In genomic region chr7:157981778-157982177, GRCh38 we compare ENCODE assay signal across 17 cellular contexts.
DNase-seq lines count a peak whose midpoint lies in the region; ATAC-seq, FAIRE-seq and TF ChIP-seq lines count a peak whose summit lies in the region.
"Had no signal": no experiment of that assay in that cellular context is flagged by ENCODE, and none has a peak within 500 bp of the region (broad histone marks: within the 10 kb centered on the region; RNA-seq: fewer than 3 reads in every experiment).

No MANE protein-coding gene starts in this region.

- no peak overlapping the region for H3K56ac ChIP-seq in H1 (replicated peaks; ENCODE audit: insufficient read length, low read depth, low read length)

- H4K91ac ChIP-seq in H1 (replicated peaks; ENCODE audit: insufficient read length, low read length): no peak overlapping the region

- H3K27me3 ChIP-seq in right cardiac atrium (ENCODE audit: control insufficient read depth, insufficient read depth) (no peaks in the 10 kb centered on the region), H1 (replicated peaks in 1 of 4; ENCODE audit: control insufficient read depth in 3 of 4, extremely low read depth in 1 of 4, insufficient read depth in 3 of 4, low read length in 3 of 4) (no peaks in the 10 kb centered on the region), breast epithelium (peaks cover 0 to 7% of the 10 kb centered on the region in 2 donors)
- H3K27me3 ChIP-seq: BLaER1 had no signal

- H3K4me3 ChIP-seq in right cardiac atrium (ENCODE audit: low read length) (no peak overlapping the region), H1 (ENCODE audit: extremely low read depth in 1 of 4, insufficient read depth in 2 of 4, low read depth in 3 of 4, low read length in 4 of 4) (no peak overlapping the region), breast epithelium (no peak overlapping the region)
- H3K4me3 ChIP-seq: BLaER1, GM23338 had no signal

- no peak overlapping the region for H4K8ac ChIP-seq in H1 (ENCODE audit: extremely low read depth, insufficient read depth, low read length)

- no peak for ATAC-seq in right cardiac atrium
- no peak for ATAC-seq in HG03139 (IDR thresholded peaks at IDR 0.05; ENCODE audit: unreplicated experiment)
- no peak for ATAC-seq in HG02884 (IDR thresholded peaks at IDR 0.05; ENCODE audit: unreplicated experiment)
- ATAC-seq: GM23338 had no signal

- no peak overlapping the region for H3K14ac ChIP-seq in H1 (ENCODE audit: insufficient read length)

- H3K18ac ChIP-seq in H1 (ENCODE audit: extremely low read depth, low read length): no peak overlapping the region

- H2BK20ac ChIP-seq in H1 (ENCODE audit: low read length): no peak overlapping the region

- H3K79me2 ChIP-seq in H1 (ENCODE audit: control insufficient read depth in 1 of 2, insufficient read depth in 2 of 2, low read length in 2 of 2): no peaks in the 10 kb centered on the region

- peak in 1 of 2 experiments; percentile 26; a peak in 1 of 4 replicates for TF ChIP-seq RAD21 in H1 (IDR thresholded peaks at IDR 0.05 in 1 of 2, conservative IDR thresholded peaks at IDR 0.05 in 1 of 2; ENCODE audit: low read depth in 2 of 2, low read length in 2 of 2)

- FAIRE-seq in H1 (lab: Jason Lieb, UNC): no peak
- FAIRE-seq: GM18507 had no signal

- H3K23me2 ChIP-seq in H1 (ENCODE audit: low read depth, low read length): no peaks in the 10 kb centered on the region

- H3K36me3 ChIP-seq in H1 (ENCODE audit: control insufficient read depth in 2 of 4, insufficient read depth in 4 of 4, low read length in 3 of 4) (no peaks in the 10 kb centered on the region), breast epithelium (no peaks in the 10 kb centered on the region)
- H3K36me3 ChIP-seq: BLaER1 had no signal

- no peak overlapping the region for H3K23ac ChIP-seq in H1 (ENCODE audit: insufficient read length)

- no peaks in the 10 kb centered on the region for H4K20me1 ChIP-seq in H1 (replicated peaks in 1 of 2; ENCODE audit: control insufficient read depth in 1 of 2, insufficient read depth in 2 of 2, low read length in 2 of 2)
- H4K20me1 ChIP-seq: BLaER1 had no signal

- 0 out of 2 replicates have a peak overlapping the region, but pooled peaks have one; percentile 6 for H2AK5ac ChIP-seq in H1 (ENCODE audit: low read depth, low read length)

- intact Hi-C loops in cardiac septum (cut with DNase I): no loop called here
- intact Hi-C loops in right cardiac atrium (cut with DNase I): no loop called here
- intact Hi-C loops in posterior vena cava (cut with DNase I): loop anchor here in 1 of 2 donors (5.0 kb wide), 1 partner anchor 261 kb away; no protein-coding TSS in a partner anchor
- intact Hi-C loops in breast epithelium (cut with DNase I; ENCODE audit: low total_unique reads): no loop called here

- H3K9me3 ChIP-seq in right cardiac atrium (ENCODE audit: control insufficient read depth, low read length) (no peaks in the 10 kb centered on the region), H1 (ENCODE audit: insufficient read depth in 2 of 2, low read depth in 1 of 2, low read length in 1 of 2) (peaks cover 0 to 3% of the 10 kb centered on the region in 2 experiments; a peak in 1 of 4 replicates), breast epithelium (no peaks in the 10 kb centered on the region)
- H3K9me3 ChIP-seq: BLaER1 had no signal

- CTCF ChIA-PET in H1 (lab: Charles Lee; ENCODE audit: partially characterized antibody): no interaction called here

- H3K4me1 ChIP-seq in right cardiac atrium (ENCODE audit: control insufficient read depth, insufficient read depth, low read length) (no peaks in the 10 kb centered on the region), H1 (replicated peaks in 1 of 4; ENCODE audit: control insufficient read depth in 3 of 4, insufficient read depth in 4 of 4, low read length in 3 of 4) (peaks cover 0 to 12% (median 6%) of the 10 kb centered on the region in 4 experiments; a peak in 6 of 7 replicates), breast epithelium (no peaks in the 10 kb centered on the region)
- H3K4me1 ChIP-seq: BLaER1 had no signal

- H3K4ac ChIP-seq in H1 (replicated peaks; ENCODE audit: insufficient read length, low read depth, low read length): no peak overlapping the region

- H2BK15ac ChIP-seq in H1 (ENCODE audit: low read length): no peak overlapping the region

- no peak overlapping the region for H2BK5ac ChIP-seq in H1 (ENCODE audit: low read depth, low read length)

- H3K27ac ChIP-seq in right cardiac atrium (ENCODE audit: low read length): no peak overlapping the region
- no peak overlapping the region for H3K27ac ChIP-seq in H1 (ENCODE audit: low read depth, low read length)
- no peak overlapping the region for H3K27ac ChIP-seq in breast epithelium
- H3K27ac ChIP-seq: BLaER1 had no signal

- POLR2A ChIA-PET in H1 (lab: Charles Lee; ENCODE audit: partially characterized antibody): no interaction called here

- H3K9ac ChIP-seq in H1 (replicated peaks in 1 of 4; ENCODE audit: extremely low read depth in 1 of 4, low read depth in 3 of 4, low read length in 3 of 4): no peak overlapping the region
- H3K9ac ChIP-seq: BLaER1 had no signal

- no peak for TF ChIP-seq EP300 in H1 (IDR thresholded peaks at IDR 0.05; ENCODE audit: borderline replicate concordance in 1 of 2, low read depth in 2 of 2, low read length in 2 of 2)

- TF ChIP-seq CTCF in H1 (IDR thresholded peaks at IDR 0.05; ENCODE audit: control extremely low read depth in 1 of 3, insufficient read depth in 1 of 3, low read depth in 1 of 3, low read length in 3 of 3) (no peak), breast epithelium (IDR thresholded peaks at IDR 0.05) (no peak)

- H3K79me1 ChIP-seq in H1 (ENCODE audit: low read depth, low read length): no peaks in the 10 kb centered on the region

- no peak overlapping the region for H3K4me2 ChIP-seq in H1 (ENCODE audit: insufficient read depth in 1 of 2, low read depth in 2 of 2, low read length in 2 of 2)
- H3K4me2 ChIP-seq: BLaER1, GM23338 had no signal

- TF ChIP-seq POLR2A in H1 (IDR thresholded peaks at IDR 0.05; ENCODE audit: control extremely low read depth in 1 of 2, low read depth in 2 of 2, low read length in 2 of 2) (no peak), breast epithelium (IDR thresholded peaks at IDR 0.05) (no peak)

- DNase-seq in cardiac septum (ENCODE audit: low spot score) (peak; percentile 17), right cardiac atrium (no peak), H1 (ENCODE audit: low read depth in 1 of 2, low spot score in 2 of 2) (no peak), posterior vena cava (ENCODE audit: low spot score) (peak; percentile 1), breast epithelium (ENCODE audit: low spot score in 2 of 2) (no peak)
- DNase-seq: 8988T; AML-193; CD4-positive, CD25-positive, alpha-beta regulatory T cell; DMS53; HCEC 1CT; HFFc6; IMR-90 had no signal

- H2AFZ ChIP-seq in H1 (ENCODE audit: low read length): no peak overlapping the region
- H2AFZ ChIP-seq: GM23338 had no signal

- 69% methylated on average over 5 of the region's 5 CpGs for WGBS in right cardiac atrium
- WGBS in H1 (ENCODE audit: extremely low coverage in 1 of 2, insufficient coverage in 1 of 2, insufficient read length in 1 of 2, insufficient replicate concordance in 2 of 2, low coverage in 1 of 2, low lambda C conversion rate in 2 of 2, missing lambda C conversion rate in 1 of 2), 2 experiments: 71% methylated on average over 5 of the region's 5 CpGs; no CpG with 5 or more reads in 1 of the 2 experiments

- no peak overlapping the region for H2BK12ac ChIP-seq in H1 (ENCODE audit: low read depth, low read length)

- no peak overlapping the region for H4K5ac ChIP-seq in H1 (ENCODE audit: insufficient read length, low read depth, low read length)

- no peak overlapping the region for H2BK120ac ChIP-seq in H1 (replicated peaks; ENCODE audit: low read depth, low read length)

TF ChIP-seq in H1, 55 proteins besides CTCF, POLR2A, EP300 and RAD21:
- TF ChIP-seq EGR1 (IDR thresholded peaks at IDR 0.05; ENCODE audit: borderline replicate concordance, low read depth, low read length): no peak
- no peak for TF ChIP-seq TAF1 (IDR thresholded peaks at IDR 0.05; ENCODE audit: low read depth, low read length)
- TF ChIP-seq MAFK (IDR thresholded peaks at IDR 0.05; ENCODE audit: low read depth, low read length): peak; percentile 75; the same call in 1 of the 2 replicates
- TF ChIP-seq CHD1 (IDR thresholded peaks at IDR 0.05; ENCODE audit: low read depth, low read length): no peak
- TF ChIP-seq, protein P1, sequence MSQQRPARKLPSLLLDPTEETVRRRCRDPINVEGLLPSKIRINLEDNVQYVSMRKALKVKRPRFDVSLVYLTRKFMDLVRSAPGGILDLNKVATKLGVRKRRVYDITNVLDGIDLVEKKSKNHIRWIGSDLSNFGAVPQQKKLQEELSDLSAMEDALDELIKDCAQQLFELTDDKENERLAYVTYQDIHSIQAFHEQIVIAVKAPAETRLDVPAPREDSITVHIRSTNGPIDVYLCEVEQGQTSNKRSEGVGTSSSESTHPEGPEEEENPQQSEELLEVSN (IDR thresholded peaks at IDR 0.05): no peak
- TF ChIP-seq CTBP2 (IDR thresholded peaks at IDR 0.05; ENCODE audit: borderline replicate concordance, insufficient read depth, insufficient read length, low read length): no peak
- TF ChIP-seq TEAD4 (IDR thresholded peaks at IDR 0.05; ENCODE audit: low read depth, low read length): peak; percentile 21; the same call in 1 of the 2 replicates
- no peak for TF ChIP-seq POLR2AphosphoS5 (IDR thresholded peaks at IDR 0.05; ENCODE audit: low read depth, low read length)
- TF ChIP-seq BACH1 (IDR thresholded peaks at IDR 0.05; ENCODE audit: low read length): peak; percentile 97
TF ChIP-seq in H1: peak in this region for 3.

Comparison
In these comparisons a context has a peak if more than half of its experiments do, and no peak if none do; other contexts are left out.
1. DNase-seq: peak in cardiac septum (single experiment) and posterior vena cava (single experiment); none in right cardiac atrium (0 of 3), H1 (0 of 2) and breast epithelium (0 of 2).